11 cellular contexts compared by ENCODE assay signal in genomic region chr2:118539290-118539689, GRCh38.
DNase-seq lines count a peak whose midpoint lies in the region; ATAC-seq, FAIRE-seq and TF ChIP-seq lines count a peak whose summit lies in the region.
"Had no signal": no experiment of that assay in that cellular context is flagged by ENCODE, and none has a peak within 500 bp of the region (broad histone marks: within the 10 kb centered on the region; RNA-seq: fewer than 3 reads in every experiment).

No MANE protein-coding gene starts in this region.

- TF ChIP-seq EP300 in ovary (IDR thresholded peaks at IDR 0.05), result no peak

- WGBS in ovary, 3 donors, result 36 to 43% (median 42%) methylated on average over 7 of the region's 7 CpGs

- H3K27me3 ChIP-seq in ovary, result no peaks in the 10 kb centered on the region
- H3K27me3 ChIP-seq in CD8-positive, alpha-beta T cell (ENCODE audit: insufficient read depth, low read length), result no peaks in the 10 kb centered on the region
- H3K27me3 ChIP-seq: ascending aorta had no signal

- DNase-seq in DMS53 (lab: John Stamatoyannopoulos, UW) (peak; percentile 56), DMS53 treated with DMSO at 0.1 percent for 48 hours (lab: John Stamatoyannopoulos, UW; ENCODE audit: unreplicated experiment) (no peak), LNCaP clone FGC (ENCODE audit: low read depth) (peak; percentile 10), dermis blood vessel endothelial cell (peak; percentile 2), ovary (peak in 3 of 5 donors; percentile 23 to 54 (median 38)), GM19239 (ENCODE audit: insufficient read length, low spot score) (no peak)
- DNase-seq in CD8-positive, alpha-beta T cell, result no peak

- intact Hi-C loops in ovary (cut with DNase I), result no loop called here
- intact Hi-C loops in CD8-positive, alpha-beta T cell (cut with DNase I, micrococcal nuclease), result no loop called here

- TF ChIP-seq POLR2A in ovary (IDR thresholded peaks at IDR 0.05), result no peak
- no peak for TF ChIP-seq POLR2A in GM18505 (IDR thresholded peaks at IDR 0.05; ENCODE audit: borderline replicate concordance, extremely low read depth, insufficient read depth, insufficient read length)

- H3K4me1 ChIP-seq in ovary (ENCODE audit: insufficient read depth), result no peaks in the 10 kb centered on the region
- H3K4me1 ChIP-seq in CD8-positive, alpha-beta T cell (ENCODE audit: insufficient read depth, low read length), result no peaks in the 10 kb centered on the region
- H3K4me1 ChIP-seq: A549, ascending aorta had no signal

- POLR2A ChIA-PET in CD8-positive, alpha-beta T cell (lab: Charles Lee), result no interaction called here

- no peak for ATAC-seq in GM18505 (IDR thresholded peaks at IDR 0.05; ENCODE audit: unreplicated experiment)
- ATAC-seq in CD8-positive, alpha-beta T cell, result no peak

- H3K27ac Mint-ChIP-seq in CD8-positive, alpha-beta T cell, result no peak overlapping the region

- no peaks in the 10 kb centered on the region for H3K4me1 Mint-ChIP-seq in CD8-positive, alpha-beta T cell (ENCODE audit: low read depth)

- CTCF ChIA-PET in CD8-positive, alpha-beta T cell (lab: Charles Lee), result no interaction called here

- peaks cover 2% of the 10 kb centered on the region for H3K27me3 Mint-ChIP-seq in CD8-positive, alpha-beta T cell (ENCODE audit: low read depth)

- H3K36me3 Mint-ChIP-seq in CD8-positive, alpha-beta T cell, result no peaks in the 10 kb centered on the region

- H3K27ac ChIP-seq in ovary, result no peak overlapping the region
- no peak overlapping the region for H3K27ac ChIP-seq in CD8-positive, alpha-beta T cell (ENCODE audit: low read depth, low read length)
- H3K27ac ChIP-seq: A549, ascending aorta had no signal

- H3K9me3 ChIP-seq in ovary, result no peaks in the 10 kb centered on the region
- no peaks in the 10 kb centered on the region for H3K9me3 ChIP-seq in CD8-positive, alpha-beta T cell (ENCODE audit: low read length)
- H3K9me3 ChIP-seq: A549, ascending aorta had no signal

- H3K4me3 Mint-ChIP-seq in CD8-positive, alpha-beta T cell, result no peak overlapping the region

- no peaks in the 10 kb centered on the region for H3K9me3 Mint-ChIP-seq in CD8-positive, alpha-beta T cell

- no peak for FAIRE-seq in GM19239 (lab: Jason Lieb, UNC)
- FAIRE-seq: A549, RCC 7860 had no signal

- TF ChIP-seq CTCF in LNCaP clone FGC (IDR thresholded peaks at IDR 0.05; ENCODE audit: control insufficient read depth, extremely low read depth, insufficient read depth) (peak; percentile 50), ovary (IDR thresholded peaks at IDR 0.05) (no peak)
- TF ChIP-seq CTCF in CD8-positive, alpha-beta T cell (IDR thresholded peaks at IDR 0.05), result no peak

- H3K4me3 ChIP-seq in LNCaP clone FGC (ENCODE audit: low read depth, low read length) (no peak overlapping the region), ovary (no peak overlapping the region)
- no peak overlapping the region for H3K4me3 ChIP-seq in CD8-positive, alpha-beta T cell (ENCODE audit: low read depth, low read length)
- H3K4me3 ChIP-seq: A549, ascending aorta had no signal

- no peaks in the 10 kb centered on the region for H3K36me3 ChIP-seq in ovary
- H3K36me3 ChIP-seq in CD8-positive, alpha-beta T cell (ENCODE audit: insufficient read depth, low read length), result no peaks in the 10 kb centered on the region
- H3K36me3 ChIP-seq: ascending aorta had no signal

Comparison
In these comparisons a context has a peak if more than half of its experiments do, and no peak if none do; other contexts are left out.
1. DNase-seq: peak in DMS53 (single experiment), LNCaP clone FGC (single experiment), dermis blood vessel endothelial cell (single experiment) and ovary (3 of 5); none in DMS53 treated with DMSO at 0.1 percent for 48 hours (single experiment), GM19239 (single experiment) and CD8-positive, alpha-beta T cell (0 of 7).